23 cellular contexts compared by ENCODE assay signal in genomic region chr7:96225251-96225650, GRCh38.
DNase-seq lines count a peak whose midpoint lies in the region; ATAC-seq, FAIRE-seq and TF ChIP-seq lines count a peak whose summit lies in the region.
"Had no signal": no experiment of that assay in that cellular context is flagged by ENCODE, and none has a peak within 500 bp of the region (broad histone marks: within the 10 kb centered on the region; RNA-seq: fewer than 3 reads in every experiment).

No MANE protein-coding gene starts in this region.

- H3K4me3 ChIP-seq in IMR-90 (ENCODE audit: insufficient read depth, low read depth, low read length): no peak overlapping the region
- H3K4me3 ChIP-seq in H1 (ENCODE audit: extremely low read depth in 1 of 4, insufficient read depth in 2 of 4, low read depth in 3 of 4, low read length in 4 of 4): no peak overlapping the region
- H3K4me3 ChIP-seq in endodermal cell (ENCODE audit: low read length): no peak overlapping the region
- H3K4me3 ChIP-seq in thyroid gland (replicated peaks in 1 of 3): no peak overlapping the region
- H3K4me3 ChIP-seq: A549; BLaER1 treated with 17β-estradiol and CSF1 and Interleukin-3, amounts not matched to agents 10 nM and 100 nM; GM12878 had no signal

- no peak overlapping the region for H3K23ac ChIP-seq in IMR-90 (ENCODE audit: low read depth, low read length)
- no peak overlapping the region for H3K23ac ChIP-seq in H1 (ENCODE audit: insufficient read length)

- TF ChIP-seq EP300 in H1 (IDR thresholded peaks at IDR 0.05; ENCODE audit: borderline replicate concordance in 1 of 2, low read depth in 2 of 2, low read length in 2 of 2): no peak

- dilution Hi-C loops in IMR-90 (cut with HindIII; ENCODE audit: low sequenced_read_pairs, unreplicated experiment): no loop called here

- POLR2A ChIA-PET in IMR-90 (lab: Charles Lee; ENCODE audit: unreplicated experiment) (no interaction called here), H1 (lab: Charles Lee; ENCODE audit: partially characterized antibody) (no interaction called here)

- TF ChIP-seq RAD21 in IMR-90 (IDR thresholded peaks at IDR 0.05; ENCODE audit: low read length): no peak
- TF ChIP-seq RAD21 in H1 (IDR thresholded peaks at IDR 0.05 in 1 of 2, conservative IDR thresholded peaks at IDR 0.05 in 1 of 2; ENCODE audit: low read depth in 2 of 2, low read length in 2 of 2): no peak

- WGBS in IMR-90 (ENCODE audit: extremely low coverage in 2 of 2, insufficient read length in 1 of 2), 2 experiments: 100% methylated on average over 3 of the region's 5 CpGs; no CpG with 5 or more reads in 1 of the 2 experiments
- WGBS in H1 (ENCODE audit: extremely low coverage in 1 of 2, insufficient coverage in 1 of 2, insufficient read length in 1 of 2, insufficient replicate concordance in 2 of 2, low coverage in 1 of 2, low lambda C conversion rate in 2 of 2, missing lambda C conversion rate in 1 of 2), 2 experiments: 90% methylated on average over 5 of the region's 5 CpGs; no CpG with 5 or more reads in 1 of the 2 experiments
- WGBS in endodermal cell (ENCODE audit: insufficient coverage in 1 of 2, insufficient read length in 1 of 2), 2 experiments: 88 to 94% methylated on average over 3 to 5 of the region's 5 CpGs
- WGBS in thyroid gland, 2 donors: 96 to 98% methylated on average over 5 of the region's 5 CpGs

- H3K79me2 ChIP-seq in H1 (ENCODE audit: control insufficient read depth in 1 of 2, insufficient read depth in 2 of 2, low read length in 2 of 2): no peaks in the 10 kb centered on the region

- H2AK5ac ChIP-seq in IMR-90 (ENCODE audit: low read depth, low read length): no peak overlapping the region
- H2AK5ac ChIP-seq in H1 (ENCODE audit: low read depth, low read length): no peak overlapping the region

- H2BK5ac ChIP-seq in IMR-90 (ENCODE audit: low read depth, low read length, poor library complexity, severe bottlenecking) (no peak overlapping the region), H1 (ENCODE audit: low read depth, low read length) (peak overlapping the region; percentile 60; the same call in 1 of the 2 replicates)

- H3K9ac ChIP-seq in IMR-90 (ENCODE audit: low read depth, low read length) (no peak overlapping the region), H1 (replicated peaks in 1 of 4; ENCODE audit: extremely low read depth in 1 of 4, low read depth in 3 of 4, low read length in 3 of 4) (no peak overlapping the region), endodermal cell (ENCODE audit: extremely low read depth, low read length, poor library complexity, severe bottlenecking) (no peak overlapping the region)
- H3K9ac ChIP-seq: BLaER1 treated with 17β-estradiol and CSF1 and Interleukin-3, amounts not matched to agents 10 nM and 100 nM had no signal

- peak overlapping the region; percentile 34 for H3K27ac Mint-ChIP-seq in activated T-cell treated with anti-CD3 and anti-CD28 coated beads, Interleukin-2, amount 50 U/mL, for 24 hours
- no peak overlapping the region for H3K27ac Mint-ChIP-seq in endodermal cell
- H3K27ac Mint-ChIP-seq: B cell; CD4-positive, alpha-beta T cell; CD8-positive, alpha-beta T cell had no signal

- peaks cover 16% of the 10 kb centered on the region for H3K36me3 Mint-ChIP-seq in activated T-cell treated with anti-CD3 and anti-CD28 coated beads, Interleukin-2, amount 50 U/mL, for 24 hours (ENCODE audit: low read depth)
- peaks cover 28% of the 10 kb centered on the region for H3K36me3 Mint-ChIP-seq in endodermal cell (ENCODE audit: low read depth)

- peak overlapping the region; percentile 54 for H2AFZ ChIP-seq in IMR-90 (replicated peaks; ENCODE audit: low read length, poor library complexity)
- no peak overlapping the region for H2AFZ ChIP-seq in H1 (ENCODE audit: low read length)

- H4K5ac ChIP-seq in IMR-90 (ENCODE audit: low read depth, low read length) (no peak overlapping the region), H1 (ENCODE audit: insufficient read length, low read depth, low read length) (no peak overlapping the region)

- H2BK12ac ChIP-seq in H1 (ENCODE audit: low read depth, low read length): no peak overlapping the region

- H3K9me3 Mint-ChIP-seq in activated T-cell treated with anti-CD3 and anti-CD28 coated beads, Interleukin-2, amount 50 U/mL, for 24 hours: no peaks in the 10 kb centered on the region
- H3K9me3 Mint-ChIP-seq in endodermal cell: peaks cover 21% of the 10 kb centered on the region
- H3K9me3 Mint-ChIP-seq: CD4-positive, alpha-beta T cell; CD8-positive, alpha-beta T cell had no signal

- H3K14ac ChIP-seq in IMR-90 (replicated peaks; ENCODE audit: low read depth, low read length): no peak overlapping the region
- no peak overlapping the region for H3K14ac ChIP-seq in H1 (ENCODE audit: insufficient read length)

- no peaks in the 10 kb centered on the region for H3K27me3 ChIP-seq in IMR-90 (ENCODE audit: control insufficient read depth, insufficient read depth, low read length)
- no peaks in the 10 kb centered on the region for H3K27me3 ChIP-seq in H1 (replicated peaks in 1 of 4; ENCODE audit: control insufficient read depth in 3 of 4, extremely low read depth in 1 of 4, insufficient read depth in 3 of 4, low read length in 3 of 4)
- no peaks in the 10 kb centered on the region for H3K27me3 ChIP-seq in endodermal cell (ENCODE audit: control insufficient read depth, insufficient read depth, low read length, poor library complexity, severe bottlenecking)
- no peaks in the 10 kb centered on the region for H3K27me3 ChIP-seq in thyroid gland
- H3K27me3 ChIP-seq: BLaER1 treated with 17β-estradiol and CSF1 and Interleukin-3, amounts not matched to agents 10 nM and 100 nM had no signal

- H3K4me3 Mint-ChIP-seq in activated T-cell treated with anti-CD3 and anti-CD28 coated beads, Interleukin-2, amount 50 U/mL, for 24 hours: no peak overlapping the region
- H3K4me3 Mint-ChIP-seq in endodermal cell: no peak overlapping the region
- H3K4me3 Mint-ChIP-seq: B cell; CD4-positive, alpha-beta T cell; CD8-positive, alpha-beta T cell had no signal

- H3K36me3 ChIP-seq in IMR-90 (ENCODE audit: control insufficient read depth, insufficient read depth, low read length) (peaks cover 3% of the 10 kb centered on the region; the same call in 1 of the 2 replicates), H1 (ENCODE audit: control insufficient read depth in 2 of 4, insufficient read depth in 4 of 4, low read length in 3 of 4) (peaks cover 0 to 13% (median 0%) of the 10 kb centered on the region in 4 experiments; a peak in 1 of 8 replicates), endodermal cell (ENCODE audit: control insufficient read depth, insufficient read depth, low read length) (peaks cover 32% of the 10 kb centered on the region), thyroid gland (no peaks in the 10 kb centered on the region)

- H3K23me2 ChIP-seq in H1 (ENCODE audit: low read depth, low read length): no peaks in the 10 kb centered on the region

- intact Hi-C loops in IMR-90 (cut with micrococcal nuclease) (no loop called here), sciatic nerve (cut with DNase I) (no loop called here), thyroid gland (cut with DNase I) (no loop called here)

- H3K27ac ChIP-seq in IMR-90 (ENCODE audit: insufficient read depth, low read length) (no peak overlapping the region), H1 (ENCODE audit: low read depth, low read length) (no peak overlapping the region), endodermal cell (ENCODE audit: low read depth, low read length) (no peak overlapping the region), thyroid gland (no peak overlapping the region)
- H3K27ac ChIP-seq: 22Rv1; A549; BLaER1 treated with 17β-estradiol and CSF1 and Interleukin-3, amounts not matched to agents 10 nM and 100 nM; C4-2B had no signal

- no peak overlapping the region for H2AK9ac ChIP-seq in IMR-90 (replicated peaks; ENCODE audit: low read depth, low read length, poor library complexity)

- no peak overlapping the region for H2BK15ac ChIP-seq in IMR-90 (ENCODE audit: low read depth, low read length)
- H2BK15ac ChIP-seq in H1 (ENCODE audit: low read length): no peak overlapping the region

- H3K9me3 ChIP-seq in IMR-90 (ENCODE audit: control insufficient read depth, insufficient read depth, low read length) (no peaks in the 10 kb centered on the region), H1 (ENCODE audit: insufficient read depth in 2 of 2, low read depth in 1 of 2, low read length in 1 of 2) (peaks cover 0 to 9% of the 10 kb centered on the region in 2 experiments; a peak in 1 of 4 replicates), endodermal cell (ENCODE audit: control insufficient read depth, low read length) (peaks cover 26% of the 10 kb centered on the region), thyroid gland (no peaks in the 10 kb centered on the region)
- H3K9me3 ChIP-seq: A549 had no signal

- TF ChIP-seq CTCF in IMR-90 (conservative IDR thresholded peaks at IDR 0.05; ENCODE audit: low read depth, low read length): no peak
- TF ChIP-seq CTCF in H1 (IDR thresholded peaks at IDR 0.05; ENCODE audit: control extremely low read depth in 1 of 3, insufficient read depth in 1 of 3, low read depth in 1 of 3, low read length in 3 of 3): peak in 2 of 3 experiments; percentile 7 to 23; a peak in 2 of 4 replicates
- no peak for TF ChIP-seq CTCF in endodermal cell (conservative IDR thresholded peaks at IDR 0.05)
- TF ChIP-seq CTCF in thyroid gland (IDR thresholded peaks at IDR 0.05): no peak

- in situ Hi-C loops in IMR-90 (cut with MboI; ENCODE audit: low sequenced_read_pairs): no loop called here

- H4K8ac ChIP-seq in IMR-90 (ENCODE audit: low read depth in 2 of 2, low read length in 2 of 2): no peak overlapping the region
- no peak overlapping the region for H4K8ac ChIP-seq in H1 (ENCODE audit: extremely low read depth, insufficient read depth, low read length)

- H3K56ac ChIP-seq in IMR-90 (ENCODE audit: extremely low read depth, insufficient read depth, low read length): no peak overlapping the region
- H3K56ac ChIP-seq in H1 (replicated peaks; ENCODE audit: insufficient read length, low read depth, low read length): no peak overlapping the region

- H4K20me1 ChIP-seq in IMR-90 (ENCODE audit: insufficient read depth, low read length) (no peaks in the 10 kb centered on the region), H1 (replicated peaks in 1 of 2; ENCODE audit: control insufficient read depth in 1 of 2, insufficient read depth in 2 of 2, low read length in 2 of 2) (peaks cover 0 to 2% of the 10 kb centered on the region in 2 experiments)

- H3K79me1 ChIP-seq in IMR-90 (ENCODE audit: low read depth in 1 of 2, low read length in 2 of 2): peaks cover 0 to 5% of the 10 kb centered on the region in 2 experiments; a peak in 2 of 4 replicates
- 0 out of 2 replicates have a peak, but pooled peaks cover 2% of the 10 kb centered on the region for H3K79me1 ChIP-seq in H1 (ENCODE audit: low read depth, low read length)

- H3K9me1 ChIP-seq in IMR-90 (ENCODE audit: insufficient read depth, low read length): no peaks in the 10 kb centered on the region

- CTCF ChIA-PET in IMR-90 (lab: Yijun Ruan, JAX) (interaction anchor here (0.8 kb wide), 1 partner anchor 87 kb away, joined by 4 read pairs; no protein-coding TSS in a partner anchor), H1 (lab: Charles Lee; ENCODE audit: partially characterized antibody) (interaction anchor here (0.6 to 2.1 kb wide), 14 partner anchors 9 to 1438 kb away, joined by 3 to 12 read pairs (median 4); no protein-coding TSS in a partner anchor)

- no peak overlapping the region for H4K91ac ChIP-seq in IMR-90 (ENCODE audit: insufficient read depth, low read depth, low read length)
- no peak overlapping the region for H4K91ac ChIP-seq in H1 (replicated peaks; ENCODE audit: insufficient read length, low read length)

- H2BK120ac ChIP-seq in IMR-90 (ENCODE audit: low read depth, low read length) (no peak overlapping the region), H1 (replicated peaks; ENCODE audit: low read depth, low read length) (no peak overlapping the region)

- TF ChIP-seq POLR2A in IMR-90 (IDR thresholded peaks at IDR 0.05; ENCODE audit: low read depth, low read length) (no peak), H1 (IDR thresholded peaks at IDR 0.05; ENCODE audit: control extremely low read depth in 1 of 2, low read depth in 2 of 2, low read length in 2 of 2) (0 out of 3 replicates have a peak, but pooled peaks of 1 of the 2 experiments have one; percentile 18), thyroid gland (IDR thresholded peaks at IDR 0.05) (no peak)

- no TSS peak for BruUV-seq in IMR-90 (replicated peaks; lab: Mats Ljungman, UMichigan)

- no peak for ATAC-seq in IMR-90 (ENCODE audit: low read depth)
- ATAC-seq in sciatic nerve: no peak
- ATAC-seq: CD8-positive, alpha-beta T cell had no signal

- no peak for FAIRE-seq in H1 (lab: Jason Lieb, UNC)
- FAIRE-seq: A549, GM12878, GM12892, GM18507 had no signal

- H3K27me3 Mint-ChIP-seq in activated T-cell treated with anti-CD3 and anti-CD28 coated beads, Interleukin-2, amount 50 U/mL, for 24 hours: no peaks in the 10 kb centered on the region
- no peaks in the 10 kb centered on the region for H3K27me3 Mint-ChIP-seq in endodermal cell (ENCODE audit: insufficient read depth)
- H3K27me3 Mint-ChIP-seq: B cell; CD4-positive, alpha-beta T cell had no signal

- no peak overlapping the region for H2BK20ac ChIP-seq in IMR-90 (ENCODE audit: low read depth, low read length)
- no peak overlapping the region for H2BK20ac ChIP-seq in H1 (ENCODE audit: low read length)

- no peak overlapping the region for H3K4me2 ChIP-seq in IMR-90 (ENCODE audit: low read depth, low read length)
- H3K4me2 ChIP-seq in H1 (ENCODE audit: insufficient read depth in 1 of 2, low read depth in 2 of 2, low read length in 2 of 2): no peak overlapping the region
- H3K4me2 ChIP-seq: A549; BLaER1 treated with 17β-estradiol and CSF1 and Interleukin-3, amounts not matched to agents 10 nM and 100 nM had no signal

- H3K4me1 ChIP-seq in IMR-90 (ENCODE audit: control insufficient read depth, insufficient read depth, low read length) (no peaks in the 10 kb centered on the region), H1 (replicated peaks in 1 of 4; ENCODE audit: control insufficient read depth in 3 of 4, insufficient read depth in 4 of 4, low read length in 3 of 4) (no peaks in the 10 kb centered on the region), endodermal cell (ENCODE audit: control insufficient read depth, insufficient read depth, low read length) (no peaks in the 10 kb centered on the region), thyroid gland (peaks cover 5 to 6% of the 10 kb centered on the region in 2 donors)
- H3K4me1 ChIP-seq: A549; BLaER1 treated with 17β-estradiol and CSF1 and Interleukin-3, amounts not matched to agents 10 nM and 100 nM had no signal

- H3K4ac ChIP-seq in IMR-90 (ENCODE audit: low read depth, low read length) (no peak overlapping the region), H1 (replicated peaks; ENCODE audit: insufficient read length, low read depth, low read length) (no peak overlapping the region)

- no peak for DNase-seq in activated T-cell treated with anti-CD3 and anti-CD28 coated beads, Interleukin-2, amount 50 U/mL, for 24 hours
- no peak for DNase-seq in activated T-cell treated with anti-CD3 and anti-CD28 coated beads, Interleukin-2, amount 50 U/mL, for 1 hour
- DNase-seq in IMR-90: no peak
- no peak for DNase-seq in H1 (ENCODE audit: low read depth in 1 of 2, low spot score in 2 of 2)
- no peak for DNase-seq in sciatic nerve (ENCODE audit: low spot score)
- no peak for DNase-seq in endodermal cell
- no peak for DNase-seq in thyroid gland
- DNase-seq: CD4-positive, alpha-beta T cell; CD8-positive, alpha-beta T cell; DMS 273 treated with DMSO at 0.1 percent for 48 hours; DMS153; DMS53; DMS79; DND-41; EL had no signal

- H3K4me1 Mint-ChIP-seq in activated T-cell treated with anti-CD3 and anti-CD28 coated beads, Interleukin-2, amount 50 U/mL, for 24 hours (ENCODE audit: low read depth): peaks cover 9% of the 10 kb centered on the region
- peaks cover 1% of the 10 kb centered on the region for H3K4me1 Mint-ChIP-seq in endodermal cell
- H3K4me1 Mint-ChIP-seq: B cell had no signal

- no peak overlapping the region for H3K18ac ChIP-seq in IMR-90 (ENCODE audit: low read depth, low read length)
- no peak overlapping the region for H3K18ac ChIP-seq in H1 (ENCODE audit: extremely low read depth, low read length)

Comparison
In these comparisons a context has a peak if more than half of its experiments do, and no peak if none do; other contexts are left out.
1. CTCF ChIP-seq: peak in H1 (2 of 3); none in IMR-90 (single experiment), endodermal cell (single experiment) and thyroid gland (0 of 6).